14 cellular contexts compared by ENCODE assay signal in genomic region chr20:51432251-51432784, GRCh38.
"Had no signal": no experiment of that assay in that cellular context is flagged by ENCODE, and none has a peak within 500 bp of the region (broad histone marks: within the 10 kb centered on the region; RNA-seq: fewer than 3 reads in every experiment).

No MANE protein-coding gene starts in this region.

- H3K4me3 ChIP-seq: left ventricle myocardium inferior, ovary, SJSA1, upper lobe of left lung had no signal

- H3K27me3 Mint-ChIP-seq: stimulated activated naive CD8-positive, alpha-beta T cell treated with anti-CD3 and anti-CD28 coated beads, Interleukin-15, amount 100 ng/mL, for 72 hours had no signal

- H3K4me3 Mint-ChIP-seq: neural crest cell; stimulated activated naive CD8-positive, alpha-beta T cell treated with anti-CD3 and anti-CD28 coated beads, Interleukin-15, amount 100 ng/mL, for 72 hours had no signal

- H3K9me3 Mint-ChIP-seq: neural crest cell; stimulated activated naive CD8-positive, alpha-beta T cell treated with anti-CD3 and anti-CD28 coated beads, Interleukin-15, amount 100 ng/mL, for 72 hours had no signal

- H3K36me3 ChIP-seq: ovary, SJSA1 had no signal

- H3K9me3 ChIP-seq: left ventricle myocardium inferior, ovary, SJSA1, upper lobe of left lung had no signal

- H3K27me3 ChIP-seq: ovary, SJSA1, upper lobe of left lung had no signal

- H3K27ac ChIP-seq: left ventricle myocardium inferior, ovary, SJSA1, upper lobe of left lung had no signal

- FAIRE-seq: astrocyte, colon, endometrium had no signal

- ATAC-seq: sciatic nerve; stimulated activated naive CD8-positive, alpha-beta T cell treated with anti-CD3 and anti-CD28 coated beads, Interleukin-15, amount 100 ng/mL, for 72 hours had no signal

- DNase-seq: activated naive CD4-positive, alpha-beta T cell treated with Interleukin-2 at 50 U/mL for 16 hours; left ventricle myocardium inferior; mesendoderm; ovary; stimulated activated naive CD8-positive, alpha-beta T cell treated with anti-CD3 and anti-CD28 coated beads, Interleukin-15, amount 100 ng/mL, for 72 hours; SW 1271; T-helper 9 cell had no signal
